8 cellular contexts compared by ENCODE assay signal in the genomic region with DNA sequence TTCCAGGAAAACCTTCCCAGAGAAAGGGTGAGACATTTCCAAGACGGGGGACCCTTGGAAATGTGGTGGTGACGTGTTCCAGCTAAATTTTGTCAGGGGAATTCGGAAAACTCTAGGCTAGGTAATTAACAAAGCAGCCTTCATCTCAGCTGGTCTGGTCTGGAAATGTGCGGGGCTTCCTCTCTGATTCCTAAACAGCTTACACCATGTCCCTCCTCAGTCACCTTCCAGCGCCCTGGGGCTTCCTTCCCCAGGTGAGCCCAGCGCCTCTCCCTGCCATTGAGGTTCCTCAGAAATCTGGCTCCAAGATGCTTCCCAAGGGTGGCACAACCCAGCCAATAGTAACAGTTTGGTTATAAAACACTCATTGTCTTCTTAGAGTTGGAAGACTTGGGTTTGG. TPM values are rescaled to one million over a fixed set of nuclear protein-coding genes. Genes with fewer than 3 reads are reported as not detected.
A peak's percentile ranks its signal among the peaks of the same experiment; 100 is the strongest.
DNase-seq lines count a peak whose midpoint lies in the region; ATAC-seq, FAIRE-seq and TF ChIP-seq lines count a peak whose summit lies in the region.

No MANE protein-coding gene starts in this region.

- H3K4me1 ChIP-seq in fibroblast of lung (ENCODE audit: control insufficient read depth, extremely low read depth, insufficient read depth, low read length): peaks cover 6% of the 10 kb centered on the region

- no peaks in the 10 kb centered on the region for H3K27me3 ChIP-seq in fibroblast of lung (ENCODE audit: control insufficient read depth, insufficient read depth, low read length)

- no peak for ATAC-seq in HG02588 (IDR thresholded peaks at IDR 0.05; ENCODE audit: unreplicated experiment)

- DNase-seq in GM12865 (ENCODE audit: low read depth) (no peak), SK-N-MC (ENCODE audit: low read depth, low spot score) (no peak), fibroblast of lung (ENCODE audit: low read depth in 2 of 2) (no peak), skeletal muscle cell (ENCODE audit: low read depth) (no peak), frontal cortex (ENCODE audit: low spot score in 2 of 2) (no peak), H4 (ENCODE audit: low spot score) (no peak), kidney tubule cell (ENCODE audit: low spot score) (no peak)

- no peaks in the 10 kb centered on the region for H4K20me1 ChIP-seq in fibroblast of lung (ENCODE audit: control insufficient read depth, extremely low read depth, insufficient read depth, low read length)

- H3K4me3 ChIP-seq in GM12865 (ENCODE audit: low read depth, low read length) (peak overlapping the region; percentile 95), SK-N-MC (peak overlapping the region; percentile 89), fibroblast of lung (replicated peaks in 1 of 4; ENCODE audit: control extremely low read depth in 1 of 4, insufficient read depth in 1 of 4, low read depth in 3 of 4, low read length in 4 of 4) (peak overlapping the region; percentile 76 to 91 (median 87)), skeletal muscle cell (ENCODE audit: low read depth, low read length) (peak overlapping the region; percentile 78)

- H3K27ac ChIP-seq in SK-N-MC (peak overlapping the region; percentile 83), fibroblast of lung (ENCODE audit: insufficient read depth, low read length) (peak overlapping the region; percentile 99)

- TF ChIP-seq CTCF in GM12865 (IDR thresholded peaks at IDR 0.05; ENCODE audit: insufficient read depth, low read depth, low read length, missing control alignments) (no peak), fibroblast of lung (conservative IDR thresholded peaks at IDR 0.05 in 1 of 2, IDR thresholded peaks at IDR 0.05 in 1 of 2; ENCODE audit: low read depth in 1 of 2, low read length in 2 of 2) (no peak)

- H2AFZ ChIP-seq in fibroblast of lung (ENCODE audit: low read length): peak overlapping the region; percentile 91

- H3K9me3 ChIP-seq in SK-N-MC (ENCODE audit: low read depth, low read length) (no peaks in the 10 kb centered on the region), fibroblast of lung (ENCODE audit: control insufficient read depth, insufficient read depth, low read depth, low read length) (no peaks in the 10 kb centered on the region)

- peak overlapping the region; percentile 96 for H3K9ac ChIP-seq in SK-N-MC (ENCODE audit: insufficient read length)
- H3K9ac ChIP-seq in fibroblast of lung (ENCODE audit: insufficient read depth, low read length): peak overlapping the region; percentile 93

- peaks cover 50% of the 10 kb centered on the region for H3K79me2 ChIP-seq in fibroblast of lung (ENCODE audit: control insufficient read depth, insufficient read depth, low read length)

- FAIRE-seq in frontal cortex (lab: Jason Lieb, UNC): no peak

- peak overlapping the region; percentile 96 for H3K4me2 ChIP-seq in fibroblast of lung (ENCODE audit: extremely low read depth, insufficient read depth, low read length)

- H3K36me3 ChIP-seq in SK-N-MC (ENCODE audit: insufficient read depth, low read length): peaks cover 40% of the 10 kb centered on the region
- H3K36me3 ChIP-seq in fibroblast of lung (ENCODE audit: control insufficient read depth, insufficient read depth, low read length): peaks cover 3% of the 10 kb centered on the region

RNA-seq across cellular contexts. Expression of gene ACAD9, which starts 0.6 kb away (rescaled TPM):
- total RNA-seq in fibroblast of lung (26.5 and 41.6 TPM in 2 replicates), frontal cortex (27.7 TPM)
- 33.6 and 45.3 TPM in 2 replicates for polyA plus RNA-seq in fibroblast of lung
- 27.5 and 38.8 TPM in 2 replicates for polyA plus RNA-seq in fibroblast of lung (2012)
- 51.0 and 85.2 TPM in 2 replicates for polyA minus RNA-seq in fibroblast of lung (ENCODE audit: low replicate concordance)
- total RNA-seq in H4 (2014; rRNA removed; shearing (Covaris generic)): 16.6 and 31.9 TPM in 2 replicates
